In genomic region chr1:11642418-11643017, GRCh38 we compare ENCODE assay signal across 8 cellular contexts. TPM values are rescaled to one million over a fixed set of nuclear protein-coding genes. Genes with fewer than 3 reads are reported as not detected.
DNase-seq lines count a peak whose midpoint lies in the region; ATAC-seq, FAIRE-seq and TF ChIP-seq lines count a peak whose summit lies in the region.
"Not testable (repeated sequence)": the region's sequence is repeated elsewhere in the genome, so short reads cannot be mapped to it uniquely, and the experiment has no call there.

No MANE protein-coding gene starts in this region.

- H3K27ac ChIP-seq in astrocyte (ENCODE audit: low read depth, low read length) = not testable (repeated sequence)

- CTCF ChIA-PET in WTC11 (lab: Charles Lee) = interaction anchor here (0.6 to 4.9 kb wide), 24 partner anchors 8 to 407 kb away, joined by 3 to 40 read pairs (median 5); partner anchors contain the start of genes DISP3, FBXO2 and FBXO6

- H3K9ac ChIP-seq in astrocyte (ENCODE audit: low read length) = not testable (repeated sequence)

- H3K36me3 ChIP-seq in astrocyte (ENCODE audit: insufficient read depth, low read length) = not testable (repeated sequence)

- not testable (repeated sequence) for H3K79me2 ChIP-seq in astrocyte (ENCODE audit: insufficient read depth, low read length)

- H3K9me3 Mint-ChIP-seq in WTC11; astrocyte (ENCODE audit: unreplicated experiment): not testable (repeated sequence)

- TF ChIP-seq CTCF in WTC11 (IDR thresholded peaks at IDR 0.05) = peak; percentile 95
- TF ChIP-seq CTCF in astrocyte (IDR thresholded peaks at IDR 0.05; ENCODE audit: insufficient read depth, low read depth, low read length) = peak; percentile 97

- H4K20me1 ChIP-seq in astrocyte (ENCODE audit: insufficient read depth, low read length) = not testable (repeated sequence)

- H3K4me3 ChIP-seq in astrocyte (ENCODE audit: insufficient read depth, low read depth, low read length) = not testable (repeated sequence)

- not testable (repeated sequence) for H3K36me3 Mint-ChIP-seq in WTC11; astrocyte (ENCODE audit: low read depth, unreplicated experiment)

- not testable (repeated sequence) for H2AFZ ChIP-seq in astrocyte (ENCODE audit: low read depth, low read length)

- peak; percentile 77 for DNase-seq in D341Med (ENCODE audit: low spot score)
- peak; percentile 52 for DNase-seq in HT1080 (ENCODE audit: low read depth)
- peak; percentile 25 for DNase-seq in NCI-H526 treated with DMSO at 0.1 percent for 48 hours (lab: John Stamatoyannopoulos, UW)
- peak; percentile 76 for DNase-seq in WTC11 (ENCODE audit: low spot score)
- DNase-seq in astrocyte (ENCODE audit: low read depth) = not testable (repeated sequence)
- peak; percentile 38 to 93 (median 80) for DNase-seq in head of caudate nucleus
- DNase-seq in non-pigmented ciliary epithelial cell (ENCODE audit: low read depth) = peak; percentile 24
- DNase-seq in stimulated activated naive CD4-positive, alpha-beta T cell treated with Interleukin-2 at 50 U/mL for 16 hours (lab: John Stamatoyannopoulos, UW) = peak; percentile 47

- not testable (repeated sequence) for H3K9me3 ChIP-seq in astrocyte (ENCODE audit: insufficient read depth, low read depth, low read length)

- H3K4me1 ChIP-seq in astrocyte (ENCODE audit: insufficient read depth, low read length) = not testable (repeated sequence)

- H3K27me3 ChIP-seq in astrocyte (ENCODE audit: insufficient read depth, low read length) = peaks cover 15% of the 10 kb centered on the region

- not testable (repeated sequence) for H3K4me1 Mint-ChIP-seq in WTC11; astrocyte (ENCODE audit: low read depth, unreplicated experiment)

- POLR2A ChIA-PET in WTC11 (lab: Charles Lee) = interaction anchor here (1.0 kb wide), 1 partner anchor 322 kb away, joined by 3 read pairs; no protein-coding TSS in a partner anchor

- H3K27me3 Mint-ChIP-seq in WTC11 (ENCODE audit: low read depth) = not testable (repeated sequence)
- peaks cover 27% of the 10 kb centered on the region for H3K27me3 Mint-ChIP-seq in astrocyte (ENCODE audit: low read depth, unreplicated experiment)

- not testable (repeated sequence) for H3K27ac Mint-ChIP-seq in WTC11; astrocyte (ENCODE audit: unreplicated experiment)

- H3K4me3 Mint-ChIP-seq in WTC11; astrocyte (ENCODE audit: unreplicated experiment): not testable (repeated sequence)

- ATAC-seq in WTC11 = peak; percentile 70

- intact Hi-C loops in head of caudate nucleus (cut with DNase I) = loop anchor here (5.0 to 10.0 kb wide), 3 partner anchors 168 to 605 kb away; partner anchors contain the start of gene DISP3

- FAIRE-seq in astrocyte (lab: Jason Lieb, UNC) = not testable (repeated sequence)

- not testable (repeated sequence) for H3K4me2 ChIP-seq in astrocyte (ENCODE audit: low read length)

TF ChIP-seq in WTC11, 78 proteins besides CTCF, POLR2A, EP300 and RAD21:
- TF ChIP-seq GTF2I (CRISPR knock-in tag; conservative IDR thresholded peaks at IDR 0.05) = 0 out of 2 replicates have a peak, but pooled peaks have one; percentile 3

RNA-seq across cellular contexts. Expression of gene FBXO2, which starts 11.7 kb away (rescaled TPM):
- 0.13 TPM in 1 of 2 replicates, not detected in the other for total RNA-seq in HT1080 (2014; rRNA removed; shearing (Covaris generic))
- polyA plus RNA-seq in HT1080 (2015; cell fraction: cytosol; rRNA removed) = 0.20 and 0.35 TPM in 2 replicates
- 0.36 and 0.53 TPM in 2 replicates for polyA plus RNA-seq in HT1080 (2015; cell fraction: nucleus; rRNA removed)
- total RNA-seq in WTC11 (2021) (58.2 to 68.2 TPM (median 63.7 TPM) in 3 replicates), astrocyte (54.9 and 64.0 TPM in 2 replicates)

RNA-seq across cellular contexts. Expression of gene FBXO44, which starts 12.2 kb away (rescaled TPM):
- 0.73 and 2.2 TPM in 2 replicates for total RNA-seq in HT1080 (2014; rRNA removed; shearing (Covaris generic))
- 2.1 and 3.2 TPM in 2 replicates for polyA plus RNA-seq in HT1080 (2015; cell fraction: cytosol; rRNA removed)
- 7.6 and 9.4 TPM in 2 replicates for polyA plus RNA-seq in HT1080 (2015; cell fraction: nucleus; rRNA removed)
- total RNA-seq in WTC11 (2021) (34.9 to 45.6 TPM (median 40.6 TPM) in 3 replicates), astrocyte (31.6 and 34.4 TPM in 2 replicates)

RNA-seq across cellular contexts. Expression of gene FBXO6, which starts 21.5 kb away (rescaled TPM):
- total RNA-seq in HT1080 (2014; rRNA removed; shearing (Covaris generic)) = 8.5 and 9.4 TPM in 2 replicates
- 7.8 and 10.6 TPM in 2 replicates for polyA plus RNA-seq in HT1080 (2015; cell fraction: cytosol; rRNA removed)
- 2.6 and 3.8 TPM in 2 replicates for polyA plus RNA-seq in HT1080 (2015; cell fraction: nucleus; rRNA removed)
- total RNA-seq in WTC11 (2021) = 0.74 to 1.3 TPM (median 1.1 TPM) in 3 replicates
- 9.7 and 9.8 TPM in 2 replicates for total RNA-seq in astrocyte

RNA-seq across cellular contexts. Expression of gene MAD2L2, which starts 38.4 kb away (rescaled TPM):
- 70.5 and 72.2 TPM in 2 replicates for total RNA-seq in HT1080 (2014; rRNA removed; shearing (Covaris generic))
- 36.3 and 48.7 TPM in 2 replicates for polyA plus RNA-seq in HT1080 (2015; cell fraction: cytosol; rRNA removed)
- 18.4 and 21.5 TPM in 2 replicates for polyA plus RNA-seq in HT1080 (2015; cell fraction: nucleus; rRNA removed)
- total RNA-seq in WTC11 (2021) (283 to 312 TPM (median 305 TPM) in 3 replicates), astrocyte (29.3 and 30.1 TPM in 2 replicates)

RNA-seq across cellular contexts. Expression of gene DRAXIN, which starts 49.0 kb away (rescaled TPM):
- 0.32 and 0.57 TPM in 2 replicates for total RNA-seq in HT1080 (2014; rRNA removed; shearing (Covaris generic))
- polyA plus RNA-seq in HT1080 (2015; cell fraction: cytosol; rRNA removed) = 0.02 TPM in 1 of 2 replicates, not detected in the other
- polyA plus RNA-seq in HT1080 (2015; cell fraction: nucleus; rRNA removed) = 0.05 TPM in 1 of 2 replicates, not detected in the other
- total RNA-seq in WTC11 (2021) = 12.0 to 13.4 TPM (median 13.3 TPM) in 3 replicates
- total RNA-seq in astrocyte = 0.79 and 1.7 TPM in 2 replicates

Comparison
In these comparisons a context has a peak if more than half of its experiments do, and no peak if none do; other contexts are left out.
1. RNA of gene FBXO2, which starts 11.7 kb away (total RNA-seq): 54.9 to 64.0 TPM in astrocyte and 58.2 to 68.2 TPM in WTC11; 0.13 TPM in HT1080; every median in the first group is over 10 times any median in the second.
2. RNA of gene FBXO44, which starts 12.2 kb away (total RNA-seq): 34.9 to 45.6 TPM in WTC11 and 31.6 to 34.4 TPM in astrocyte; 0.73 to 2.2 TPM in HT1080; every median in the first group is over 10 times any median in the second.